ENCODE assay signal across 1 cellular context in genomic region chr1:111507411-111508201, GRCh38.
TF ChIP-seq lines count a peak whose summit lies in the region.

No MANE protein-coding gene starts in this region.

TF ChIP-seq in HepG2, 621 proteins besides CTCF, POLR2A, EP300 and RAD21 (continued from another document and continues in another):
- no peak for TF ChIP-seq ZNF766 (CRISPR knock-in tag; IDR thresholded peaks at IDR 0.05; ENCODE audit: borderline replicate concordance)
- no peak for TF ChIP-seq TARDBP (CRISPR knock-in tag; IDR thresholded peaks at IDR 0.05)
- TF ChIP-seq, protein P1, sequence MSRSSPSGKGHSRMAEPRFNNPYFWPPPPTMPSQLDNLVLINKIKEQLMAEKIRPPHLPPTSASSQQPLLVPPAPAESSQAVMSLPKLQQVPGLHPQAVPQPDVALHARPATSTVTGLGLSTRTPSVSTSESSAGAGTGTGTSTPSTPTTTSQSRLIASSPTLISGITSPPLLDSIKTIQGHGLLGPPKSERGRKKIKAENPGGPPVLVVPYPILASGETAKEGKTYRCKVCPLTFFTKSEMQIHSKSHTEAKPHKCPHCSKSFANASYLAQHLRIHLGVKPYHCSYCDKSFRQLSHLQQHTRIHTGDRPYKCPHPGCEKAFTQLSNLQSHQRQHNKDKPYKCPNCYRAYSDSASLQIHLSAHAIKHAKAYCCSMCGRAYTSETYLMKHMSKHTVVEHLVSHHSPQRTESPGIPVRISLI (CRISPR knock-in tag; IDR thresholded peaks at IDR 0.05; ENCODE audit: borderline replicate concordance) = no peak
- TF ChIP-seq ZNF547 (CRISPR knock-in tag; IDR thresholded peaks at IDR 0.05) = no peak; the same call in 1 of the 2 replicates
- no peak for TF ChIP-seq ZNF652 (CRISPR knock-in tag; IDR thresholded peaks at IDR 0.05; ENCODE audit: borderline replicate concordance, low read depth)
- no peak for TF ChIP-seq ZNF569 (CRISPR knock-in tag; IDR thresholded peaks at IDR 0.05; ENCODE audit: borderline replicate concordance)
- TF ChIP-seq ESRRA (CRISPR knock-in tag; IDR thresholded peaks at IDR 0.05; ENCODE audit: low read depth) = 0 out of 2 replicates have a peak, but pooled peaks have one; percentile 21
- TF ChIP-seq SSRP1 (CRISPR knock-in tag; IDR thresholded peaks at IDR 0.05) = no peak
- TF ChIP-seq PAF1 (CRISPR knock-in tag; IDR thresholded peaks at IDR 0.05) = no peak
- TF ChIP-seq ZNF101 (CRISPR knock-in tag; IDR thresholded peaks at IDR 0.05; ENCODE audit: borderline replicate concordance, low read depth) = no peak
- TF ChIP-seq FOXM1 (CRISPR knock-in tag; IDR thresholded peaks at IDR 0.05) = no peak
- peak; percentile 64; the same call in 1 of the 2 replicates for TF ChIP-seq ZGPAT (CRISPR knock-in tag; IDR thresholded peaks at IDR 0.05)
- no peak for TF ChIP-seq ZNF326 (CRISPR knock-in tag; IDR thresholded peaks at IDR 0.05; ENCODE audit: borderline replicate concordance)
- TF ChIP-seq YEATS4 (CRISPR knock-in tag; IDR thresholded peaks at IDR 0.05; ENCODE audit: borderline replicate concordance) = peak; percentile 58; the same call in 1 of the 2 replicates
- no peak for TF ChIP-seq ZBTB34 (CRISPR knock-in tag; IDR thresholded peaks at IDR 0.05)
- TF ChIP-seq, protein P2, sequence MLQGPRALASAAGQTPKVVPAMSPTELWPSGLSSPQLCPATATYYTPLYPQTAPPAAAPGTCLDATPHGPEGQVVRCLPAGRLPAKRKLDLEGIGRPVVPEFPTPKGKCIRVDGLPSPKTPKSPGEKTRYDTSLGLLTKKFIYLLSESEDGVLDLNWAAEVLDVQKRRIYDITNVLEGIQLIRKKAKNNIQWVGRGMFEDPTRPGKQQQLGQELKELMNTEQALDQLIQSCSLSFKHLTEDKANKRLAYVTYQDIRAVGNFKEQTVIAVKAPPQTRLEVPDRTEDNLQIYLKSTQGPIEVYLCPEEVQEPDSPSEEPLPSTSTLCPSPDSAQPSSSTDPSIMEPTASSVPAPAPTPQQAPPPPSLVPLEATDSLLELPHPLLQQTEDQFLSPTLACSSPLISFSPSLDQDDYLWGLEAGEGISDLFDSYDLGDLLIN (CRISPR knock-in tag; IDR thresholded peaks at IDR 0.05; ENCODE audit: borderline replicate concordance) = no peak
- no peak for TF ChIP-seq NAIF1 (CRISPR knock-in tag; IDR thresholded peaks at IDR 0.05; ENCODE audit: borderline replicate concordance)
- no peak for TF ChIP-seq TCF7 (IDR thresholded peaks at IDR 0.05; ENCODE audit: low read depth)
- no peak for TF ChIP-seq AKAP8 (CRISPR knock-in tag; IDR thresholded peaks at IDR 0.05)
- TF ChIP-seq ZMYM4 (CRISPR knock-in tag; IDR thresholded peaks at IDR 0.05) = no peak; the same call in 1 of the 2 replicates
- no peak for TF ChIP-seq ZNF800 (CRISPR knock-in tag; IDR thresholded peaks at IDR 0.05)
- no peak for TF ChIP-seq JUND (CRISPR knock-in tag; IDR thresholded peaks at IDR 0.05)
- TF ChIP-seq, protein P3, sequence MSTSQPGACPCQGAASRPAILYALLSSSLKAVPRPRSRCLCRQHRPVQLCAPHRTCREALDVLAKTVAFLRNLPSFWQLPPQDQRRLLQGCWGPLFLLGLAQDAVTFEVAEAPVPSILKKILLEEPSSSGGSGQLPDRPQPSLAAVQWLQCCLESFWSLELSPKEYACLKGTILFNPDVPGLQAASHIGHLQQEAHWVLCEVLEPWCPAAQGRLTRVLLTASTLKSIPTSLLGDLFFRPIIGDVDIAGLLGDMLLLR (CRISPR knock-in tag; IDR thresholded peaks at IDR 0.05) = no peak
- no peak for TF ChIP-seq GZF1 (CRISPR knock-in tag; IDR thresholded peaks at IDR 0.05)
- no peak for TF ChIP-seq SYNCRIP (IDR thresholded peaks at IDR 0.05; ENCODE audit: insufficient read depth, low read depth, low read length)
- TF ChIP-seq STAT5B (CRISPR knock-in tag; IDR thresholded peaks at IDR 0.05) = no peak
- TF ChIP-seq, protein P4, sequence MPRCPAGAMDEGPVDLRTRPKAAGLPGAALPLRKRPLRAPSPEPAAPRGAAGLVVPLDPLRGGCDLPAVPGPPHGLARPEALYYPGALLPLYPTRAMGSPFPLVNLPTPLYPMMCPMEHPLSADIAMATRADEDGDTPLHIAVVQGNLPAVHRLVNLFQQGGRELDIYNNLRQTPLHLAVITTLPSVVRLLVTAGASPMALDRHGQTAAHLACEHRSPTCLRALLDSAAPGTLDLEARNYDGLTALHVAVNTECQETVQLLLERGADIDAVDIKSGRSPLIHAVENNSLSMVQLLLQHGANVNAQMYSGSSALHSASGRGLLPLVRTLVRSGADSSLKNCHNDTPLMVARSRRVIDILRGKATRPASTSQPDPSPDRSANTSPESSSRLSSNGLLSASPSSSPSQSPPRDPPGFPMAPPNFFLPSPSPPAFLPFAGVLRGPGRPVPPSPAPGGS (CRISPR knock-in tag; IDR thresholded peaks at IDR 0.05) = peak; percentile 48; the same call in 1 of the 2 replicates
- TF ChIP-seq PAX8 (CRISPR knock-in tag; IDR thresholded peaks at IDR 0.05; ENCODE audit: borderline replicate concordance) = no peak
- TF ChIP-seq TBX3 (IDR thresholded peaks at IDR 0.05; ENCODE audit: borderline replicate concordance) = no peak
- TF ChIP-seq, protein P5, sequence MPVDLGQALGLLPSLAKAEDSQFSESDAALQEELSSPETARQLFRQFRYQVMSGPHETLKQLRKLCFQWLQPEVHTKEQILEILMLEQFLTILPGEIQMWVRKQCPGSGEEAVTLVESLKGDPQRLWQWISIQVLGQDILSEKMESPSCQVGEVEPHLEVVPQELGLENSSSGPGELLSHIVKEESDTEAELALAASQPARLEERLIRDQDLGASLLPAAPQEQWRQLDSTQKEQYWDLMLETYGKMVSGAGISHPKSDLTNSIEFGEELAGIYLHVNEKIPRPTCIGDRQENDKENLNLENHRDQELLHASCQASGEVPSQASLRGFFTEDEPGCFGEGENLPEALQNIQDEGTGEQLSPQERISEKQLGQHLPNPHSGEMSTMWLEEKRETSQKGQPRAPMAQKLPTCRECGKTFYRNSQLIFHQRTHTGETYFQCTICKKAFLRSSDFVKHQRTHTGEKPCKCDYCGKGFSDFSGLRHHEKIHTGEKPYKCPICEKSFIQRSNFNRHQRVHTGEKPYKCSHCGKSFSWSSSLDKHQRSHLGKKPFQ (CRISPR knock-in tag; IDR thresholded peaks at IDR 0.05; ENCODE audit: insufficient replicate concordance) = no peak
- TF ChIP-seq, protein P6, sequence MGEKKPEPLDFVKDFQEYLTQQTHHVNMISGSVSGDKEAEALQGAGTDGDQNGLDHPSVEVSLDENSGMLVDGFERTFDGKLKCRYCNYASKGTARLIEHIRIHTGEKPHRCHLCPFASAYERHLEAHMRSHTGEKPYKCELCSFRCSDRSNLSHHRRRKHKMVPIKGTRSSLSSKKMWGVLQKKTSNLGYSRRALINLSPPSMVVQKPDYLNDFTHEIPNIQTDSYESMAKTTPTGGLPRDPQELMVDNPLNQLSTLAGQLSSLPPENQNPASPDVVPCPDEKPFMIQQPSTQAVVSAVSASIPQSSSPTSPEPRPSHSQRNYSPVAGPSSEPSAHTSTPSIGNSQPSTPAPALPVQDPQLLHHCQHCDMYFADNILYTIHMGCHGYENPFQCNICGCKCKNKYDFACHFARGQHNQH (CRISPR knock-in tag; IDR thresholded peaks at IDR 0.05) = peak; percentile 12; the same call in 1 of the 2 replicates
- no peak for TF ChIP-seq SNRNP70 (IDR thresholded peaks at IDR 0.05; ENCODE audit: low read depth, low read length)
- TF ChIP-seq HMG20B (CRISPR knock-in tag; conservative IDR thresholded peaks at IDR 0.05) = no peak
- TF ChIP-seq KDM4B (CRISPR knock-in tag; IDR thresholded peaks at IDR 0.05) = no peak
- no peak for TF ChIP-seq ZBTB7A (CRISPR knock-in tag; IDR thresholded peaks at IDR 0.05)
- no peak for TF ChIP-seq EEA1 (CRISPR knock-in tag; IDR thresholded peaks at IDR 0.05; ENCODE audit: borderline replicate concordance)
- TF ChIP-seq, protein P7, sequence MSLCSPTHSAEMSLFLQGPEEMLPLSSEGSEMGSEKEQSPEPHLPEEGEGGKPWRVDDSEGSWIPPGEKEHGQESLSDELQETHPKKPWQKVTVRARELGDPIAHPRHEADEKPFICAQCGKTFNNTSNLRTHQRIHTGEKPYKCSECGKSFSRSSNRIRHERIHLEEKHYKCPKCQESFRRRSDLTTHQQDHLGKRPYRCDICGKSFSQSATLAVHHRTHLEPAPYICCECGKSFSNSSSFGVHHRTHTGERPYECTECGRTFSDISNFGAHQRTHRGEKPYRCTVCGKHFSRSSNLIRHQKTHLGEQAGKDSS (CRISPR knock-in tag; IDR thresholded peaks at IDR 0.05; ENCODE audit: borderline replicate concordance, low read depth) = no peak
- TF ChIP-seq NCOA2 (CRISPR knock-in tag; IDR thresholded peaks at IDR 0.05) = no peak
- TF ChIP-seq DZIP1 (CRISPR knock-in tag; IDR thresholded peaks at IDR 0.05) = no peak
- no peak for TF ChIP-seq FOSL1 (CRISPR knock-in tag; IDR thresholded peaks at IDR 0.05; ENCODE audit: borderline replicate concordance)
- TF ChIP-seq YY1 (IDR thresholded peaks at IDR 0.05; ENCODE audit: insufficient read depth, insufficient replicate concordance, low read depth, low read length) = no peak
- no peak for TF ChIP-seq ZFP1 (CRISPR knock-in tag; IDR thresholded peaks at IDR 0.05)
- 0 out of 2 replicates have a peak, but pooled peaks have one; percentile 9 for TF ChIP-seq ZBTB7B (CRISPR knock-in tag; IDR thresholded peaks at IDR 0.05)
- no peak for TF ChIP-seq CBX1 (IDR thresholded peaks at IDR 0.05; ENCODE audit: low read depth)
- TF ChIP-seq, protein P8, sequence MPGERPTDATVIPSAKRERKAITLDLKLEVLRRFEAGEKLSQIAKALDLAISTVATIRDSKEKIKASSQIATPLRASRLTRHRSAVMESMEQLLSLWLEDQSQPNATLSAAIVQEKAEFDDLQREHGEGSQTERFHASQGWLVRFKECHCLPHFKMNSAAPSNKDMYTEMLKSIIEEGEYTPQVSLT (CRISPR knock-in tag; IDR thresholded peaks at IDR 0.05; ENCODE audit: borderline replicate concordance, low read depth) = no peak
- TF ChIP-seq GMEB2 (CRISPR knock-in tag; IDR thresholded peaks at IDR 0.05; ENCODE audit: low read depth) = no peak
- TF ChIP-seq ZNF850 (CRISPR knock-in tag; conservative IDR thresholded peaks at IDR 0.05) = no peak
- TF ChIP-seq STAG1 (CRISPR knock-in tag; IDR thresholded peaks at IDR 0.05) = no peak
- no peak for TF ChIP-seq ZSCAN30 (CRISPR knock-in tag; IDR thresholded peaks at IDR 0.05)
- no peak; the same call in 1 of the 2 replicates for TF ChIP-seq MEIS1 (CRISPR knock-in tag; IDR thresholded peaks at IDR 0.05; ENCODE audit: borderline replicate concordance)
